In genomic region chr11:25562417-25562816, GRCh38 we compare ENCODE assay signal across 26 cellular contexts.
"Had no signal": no experiment of that assay in that cellular context is flagged by ENCODE, and none has a peak within 500 bp of the region (broad histone marks: within the 10 kb centered on the region; RNA-seq: fewer than 3 reads in every experiment).

No MANE protein-coding gene starts in this region.

- H3K27ac ChIP-seq: esophagus squamous epithelium, parathyroid adenoma, sigmoid colon, stomach, suprapubic skin, tibial nerve had no signal

- DNase-seq: activated CD4-positive, alpha-beta T cell treated with anti-CD3 and anti-CD28 coated beads for 1 hour; activated CD4-positive, alpha-beta T cell treated with anti-CD3 and anti-CD28 coated beads, Interleukin-2, amount 50 U/mL, for 1 hour; activated CD8-positive, alpha-beta T cell treated with anti-CD3 and anti-CD28 coated beads, Interleukin-2, amount 10 ng/mL, durations not matched to agents 7 days and 5 days; activated gamma-delta T cell treated with Interleukin-2 at 50 U/mL for 16 hours; endodermal cell; esophagus squamous epithelium; foreskin melanocyte; glutamatergic neuron; hypothalamus; sigmoid colon; stimulated activated CD4-positive, alpha-beta T cell treated with anti-CD3 and anti-CD28 coated beads, Interleukin-15, amount 100 ng/mL, for 24 hours; stomach; T-helper 1 cell had no signal

- H3K27ac Mint-ChIP-seq: activated CD8-positive, alpha-beta T cell treated with anti-CD3 and anti-CD28 coated beads, Interleukin-2, amount 10 ng/mL, durations not matched to agents 7 days and 5 days; activated naive CD4-positive, alpha-beta T cell treated with anti-CD3 and anti-CD28 coated beads, Interleukin-2, amount 50 U/mL, for 24 hours; activated T-helper 1 cell treated with anti-CD3 and anti-CD28 coated beads, Interleukin-12 subunit alpha, Interleukin-12 subunit beta, Interleukin-2, Interleukin-4 antibody, amounts not matched to agents 30 ng/mL and 10 ng/mL and 1 ng/mL, durations not matched to agents 14 hours and 24 hours and 36 hours; endodermal cell; memory B cell; stimulated activated memory B cell treated with anti-CD40 and anti-IgM and Interleukin-4, amounts not matched to agents 10 μg/mL and 1 μg/mL and 100 μg/mL, for 72 hours had no signal

- H3K4me2 ChIP-seq: smooth muscle cell had no signal

- H3K4me3 ChIP-seq: esophagus squamous epithelium, sigmoid colon, smooth muscle cell, stomach, suprapubic skin, tibial nerve had no signal

- H3K36me3 Mint-ChIP-seq: activated naive CD4-positive, alpha-beta T cell treated with anti-CD3 and anti-CD28 coated beads, Interleukin-2, amount 50 U/mL, for 24 hours; memory B cell; stimulated activated memory B cell treated with anti-CD40 and anti-IgM and Interleukin-4, amounts not matched to agents 10 μg/mL and 1 μg/mL and 100 μg/mL, for 72 hours had no signal

- H3K27me3 Mint-ChIP-seq: activated naive CD4-positive, alpha-beta T cell treated with anti-CD3 and anti-CD28 coated beads, Interleukin-2, amount 50 U/mL, for 24 hours; central memory CD8-positive, alpha-beta T cell; memory B cell; stimulated activated memory B cell treated with anti-CD40 and anti-IgM and Interleukin-4, amounts not matched to agents 10 μg/mL and 1 μg/mL and 100 μg/mL, for 72 hours had no signal

- H3K4me1 ChIP-seq: parathyroid adenoma, sigmoid colon, stomach had no signal

- H3K9ac ChIP-seq: parathyroid adenoma had no signal

- H3K4me1 Mint-ChIP-seq: activated naive CD4-positive, alpha-beta T cell treated with anti-CD3 and anti-CD28 coated beads, Interleukin-2, amount 50 U/mL, for 24 hours; central memory CD8-positive, alpha-beta T cell; memory B cell; stimulated activated memory B cell treated with anti-CD40 and anti-IgM and Interleukin-4, amounts not matched to agents 10 μg/mL and 1 μg/mL and 100 μg/mL, for 72 hours had no signal

- ATAC-seq: activated CD8-positive, alpha-beta T cell treated with anti-CD3 and anti-CD28 coated beads, Interleukin-2, amount 10 ng/mL, durations not matched to agents 7 days and 5 days; stimulated activated memory B cell treated with anti-CD40 and anti-IgM and Interleukin-4, amounts not matched to agents 10 μg/mL and 1 μg/mL and 100 μg/mL, for 72 hours had no signal

- H3K4me3 Mint-ChIP-seq: activated CD8-positive, alpha-beta T cell treated with anti-CD3 and anti-CD28 coated beads, Interleukin-2, amount 10 ng/mL, durations not matched to agents 7 days and 5 days; activated naive CD4-positive, alpha-beta T cell treated with anti-CD3 and anti-CD28 coated beads, Interleukin-2, amount 50 U/mL, for 24 hours; activated T-helper 1 cell treated with anti-CD3 and anti-CD28 coated beads, Interleukin-12 subunit alpha, Interleukin-12 subunit beta, Interleukin-2, Interleukin-4 antibody, amounts not matched to agents 30 ng/mL and 10 ng/mL and 1 ng/mL, durations not matched to agents 14 hours and 24 hours and 36 hours; central memory CD8-positive, alpha-beta T cell; endodermal cell; memory B cell; nephron; stimulated activated memory B cell treated with anti-CD40 and anti-IgM and Interleukin-4, amounts not matched to agents 10 μg/mL and 1 μg/mL and 100 μg/mL, for 72 hours had no signal

- H3K36me3 ChIP-seq: esophagus squamous epithelium, sigmoid colon, stomach, suprapubic skin, tibial nerve had no signal

- FAIRE-seq: astrocyte, colon, TTC549 had no signal

- H3K9me3 ChIP-seq: esophagus squamous epithelium, sigmoid colon, stomach, suprapubic skin, tibial nerve had no signal

- H2AFZ ChIP-seq: parathyroid adenoma had no signal

- H3K79me2 ChIP-seq: parathyroid adenoma had no signal

- H3K9me3 Mint-ChIP-seq: endodermal cell; nephron; stimulated activated memory B cell treated with anti-CD40 and anti-IgM and Interleukin-4, amounts not matched to agents 10 μg/mL and 1 μg/mL and 100 μg/mL, for 72 hours had no signal

- H3K27me3 ChIP-seq: esophagus squamous epithelium, sigmoid colon, stomach, suprapubic skin, tibial nerve had no signal
